In genomic region chr17:82239401-82239925, GRCh38 we compare ENCODE assay signal across 1 cellular context.
A peak's percentile ranks its signal among the peaks of the same experiment; 100 is the strongest.
TF ChIP-seq lines count a peak whose summit lies in the region.

No MANE protein-coding gene starts in this region.

TF ChIP-seq in HepG2, 621 proteins besides CTCF, POLR2A, EP300 and RAD21 (continued from another document and continues in another):
- no peak for TF ChIP-seq ZNF609 (CRISPR knock-in tag; IDR thresholded peaks at IDR 0.05; ENCODE audit: borderline replicate concordance)
- no peak for TF ChIP-seq THAP11 (CRISPR knock-in tag; IDR thresholded peaks at IDR 0.05)
- TF ChIP-seq ZNF260 (CRISPR knock-in tag; IDR thresholded peaks at IDR 0.05; ENCODE audit: borderline replicate concordance, low read depth), result 0 out of 2 replicates have a peak, but pooled peaks have one; percentile 15
- peak; percentile 72; the same call in 1 of the 2 replicates for TF ChIP-seq ZNF841 (CRISPR knock-in tag; IDR thresholded peaks at IDR 0.05; ENCODE audit: borderline replicate concordance)
- peak; percentile 1; the same call in 1 of the 2 replicates for TF ChIP-seq SP4 (CRISPR knock-in tag; IDR thresholded peaks at IDR 0.05)
- no peak for TF ChIP-seq JUNB (CRISPR knock-in tag; IDR thresholded peaks at IDR 0.05; ENCODE audit: borderline replicate concordance)
- no peak for TF ChIP-seq RELA (CRISPR knock-in tag; IDR thresholded peaks at IDR 0.05)
- no peak for TF ChIP-seq SIN3A (IDR thresholded peaks at IDR 0.05; ENCODE audit: borderline replicate concordance, low read depth, low read length)
- no peak for TF ChIP-seq KLF16 (CRISPR knock-in tag; IDR thresholded peaks at IDR 0.05)
- no peak for TF ChIP-seq ZNF431 (CRISPR knock-in tag; IDR thresholded peaks at IDR 0.05; ENCODE audit: borderline replicate concordance, low read depth)
- 0 out of 2 replicates have a peak, but pooled peaks have one; percentile 51 for TF ChIP-seq SNAPC2 (CRISPR knock-in tag; IDR thresholded peaks at IDR 0.05)
- no peak for TF ChIP-seq ATRX (CRISPR knock-in tag; IDR thresholded peaks at IDR 0.05; ENCODE audit: borderline replicate concordance)
- TF ChIP-seq NPAS2 (CRISPR knock-in tag; IDR thresholded peaks at IDR 0.05; ENCODE audit: borderline replicate concordance), result no peak
- TF ChIP-seq ATF2 (CRISPR knock-in tag; IDR thresholded peaks at IDR 0.05), result 0 out of 2 replicates have a peak, but pooled peaks have one; percentile 7
- no peak for TF ChIP-seq ZNF557 (CRISPR knock-in tag; IDR thresholded peaks at IDR 0.05)
- no peak for TF ChIP-seq NONO (IDR thresholded peaks at IDR 0.05)
- peak; percentile 22 for TF ChIP-seq NONO (CRISPR knock-in tag; conservative IDR thresholded peaks at IDR 0.05)
- TF ChIP-seq RBFOX2 (IDR thresholded peaks at IDR 0.05; ENCODE audit: low read depth, low read length), result peak; percentile 78
- TF ChIP-seq ZNF790 (CRISPR knock-in tag; IDR thresholded peaks at IDR 0.05; ENCODE audit: borderline replicate concordance), result no peak
- TF ChIP-seq NCOR1 (IDR thresholded peaks at IDR 0.05; ENCODE audit: borderline replicate concordance, low read length), result no peak
- no peak for TF ChIP-seq PITX1 (CRISPR knock-in tag; IDR thresholded peaks at IDR 0.05)
- no peak for TF ChIP-seq REXO4 (CRISPR knock-in tag; IDR thresholded peaks at IDR 0.05; ENCODE audit: borderline replicate concordance)
- no peak for TF ChIP-seq CENPT (CRISPR knock-in tag; IDR thresholded peaks at IDR 0.05; ENCODE audit: low read depth)
- no peak for TF ChIP-seq ZSCAN31 (CRISPR knock-in tag; IDR thresholded peaks at IDR 0.05; ENCODE audit: low read depth)
- TF ChIP-seq TCF7L2 (IDR thresholded peaks at IDR 0.05; ENCODE audit: low read depth, low read length), result no peak
- peak; percentile 33; the same call in 1 of the 2 replicates for TF ChIP-seq ZFP41 (CRISPR knock-in tag; IDR thresholded peaks at IDR 0.05; ENCODE audit: borderline replicate concordance)
- TF ChIP-seq MBD4 (IDR thresholded peaks at IDR 0.05; ENCODE audit: borderline replicate concordance, low read length), result no peak
- TF ChIP-seq ZNF710 (CRISPR knock-in tag; IDR thresholded peaks at IDR 0.05; ENCODE audit: borderline replicate concordance), result no peak
- TF ChIP-seq HOXA9 (CRISPR knock-in tag; IDR thresholded peaks at IDR 0.05; ENCODE audit: borderline replicate concordance), result peak; percentile 65; the same call in 1 of the 2 replicates
- no peak for TF ChIP-seq ZFP90 (CRISPR knock-in tag; IDR thresholded peaks at IDR 0.05; ENCODE audit: borderline replicate concordance)
- TF ChIP-seq BRCA1 (CRISPR knock-in tag; IDR thresholded peaks at IDR 0.05), result peak; percentile 20; the same call in 1 of the 2 replicates
- TF ChIP-seq BCL3 (CRISPR knock-in tag; IDR thresholded peaks at IDR 0.05), result no peak
- no peak for TF ChIP-seq ZNF660 (CRISPR knock-in tag; IDR thresholded peaks at IDR 0.05; ENCODE audit: borderline replicate concordance, low read depth)
- TF ChIP-seq TRIM22 (IDR thresholded peaks at IDR 0.05), result no peak
- no peak for TF ChIP-seq TRIM24 (CRISPR knock-in tag; IDR thresholded peaks at IDR 0.05)
- no peak for TF ChIP-seq DMTF1 (CRISPR knock-in tag; IDR thresholded peaks at IDR 0.05)
- TF ChIP-seq ZNF10 (CRISPR knock-in tag; IDR thresholded peaks at IDR 0.05; ENCODE audit: borderline replicate concordance, low read depth), result no peak
- TF ChIP-seq CHD2 (IDR thresholded peaks at IDR 0.05; ENCODE audit: low read depth, low read length), result no peak
- no peak for TF ChIP-seq ZXDC (CRISPR knock-in tag; IDR thresholded peaks at IDR 0.05)
- no peak for TF ChIP-seq ZKSCAN5 (CRISPR knock-in tag; IDR thresholded peaks at IDR 0.05)
- TF ChIP-seq TCF12 (IDR thresholded peaks at IDR 0.05), result no peak
- no peak for TF ChIP-seq TCF12 (CRISPR knock-in tag; IDR thresholded peaks at IDR 0.05)
- TF ChIP-seq MAFG (CRISPR knock-in tag; IDR thresholded peaks at IDR 0.05), result no peak
- TF ChIP-seq MED1 (CRISPR knock-in tag; IDR thresholded peaks at IDR 0.05), result no peak
- TF ChIP-seq MXI1 (IDR thresholded peaks at IDR 0.05; ENCODE audit: borderline replicate concordance, low read depth, low read length), result no peak
- no peak for TF ChIP-seq JDP2 (CRISPR knock-in tag; IDR thresholded peaks at IDR 0.05; ENCODE audit: borderline replicate concordance)
- TF ChIP-seq XBP1 (CRISPR knock-in tag; IDR thresholded peaks at IDR 0.05), result no peak
- TF ChIP-seq ZNF124 (CRISPR knock-in tag; IDR thresholded peaks at IDR 0.05), result 0 out of 2 replicates have a peak, but pooled peaks have one; percentile 10
- TF ChIP-seq USF2 (IDR thresholded peaks at IDR 0.05; ENCODE audit: low read depth, low read length), result no peak
- no peak for TF ChIP-seq USF2 (CRISPR knock-in tag; IDR thresholded peaks at IDR 0.05; ENCODE audit: borderline replicate concordance)
- TF ChIP-seq ZFP62 (CRISPR knock-in tag; IDR thresholded peaks at IDR 0.05), result no peak
- TF ChIP-seq SMAD1 (CRISPR knock-in tag; IDR thresholded peaks at IDR 0.05; ENCODE audit: borderline replicate concordance, low read depth), result no peak; the same call in 1 of the 2 replicates
